9 cellular contexts compared by ENCODE assay signal in the genomic region with DNA sequence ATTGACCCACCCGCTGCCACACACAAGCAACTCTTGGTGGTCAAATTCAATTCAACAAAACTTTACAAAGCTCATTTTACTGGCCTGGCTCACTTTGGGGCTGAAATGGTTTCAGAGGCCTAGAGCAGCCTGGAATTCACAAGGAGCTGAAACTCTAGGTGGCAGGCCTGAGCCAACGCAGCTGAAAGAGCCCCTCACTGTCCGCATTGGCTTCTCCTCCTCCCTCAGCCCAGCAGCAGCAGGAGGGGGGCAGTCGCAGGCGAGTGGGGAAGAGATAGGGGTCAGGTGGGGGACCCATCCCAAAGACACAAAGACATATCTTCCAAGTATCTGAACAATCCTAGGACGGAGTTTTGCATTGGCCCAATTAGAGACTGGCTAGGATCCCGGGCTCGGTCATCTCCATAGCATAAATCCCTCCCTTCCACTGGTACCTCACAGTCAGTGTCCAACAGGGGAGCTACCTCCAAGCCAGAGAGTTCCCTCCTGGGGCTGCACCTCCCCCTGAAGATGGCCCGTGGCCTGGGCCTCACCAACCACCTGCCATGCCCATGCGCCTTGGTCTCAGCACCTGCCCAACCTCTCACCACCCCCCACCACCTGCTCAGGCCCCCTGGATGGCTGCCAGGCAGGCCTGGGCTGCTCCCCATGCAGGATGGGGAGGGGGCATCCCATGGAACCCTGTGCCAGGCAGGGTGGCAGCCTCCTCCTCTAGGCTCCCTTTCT.
A peak's percentile ranks its signal among the peaks of the same experiment; 100 is the strongest.
DNase-seq lines count a peak whose midpoint lies in the region; ATAC-seq and TF ChIP-seq lines count a peak whose summit lies in the region.
"Had no signal": no experiment of that assay in that cellular context is flagged by ENCODE, and none has a peak within 500 bp of the region (broad histone marks: within the 10 kb centered on the region; RNA-seq: fewer than 3 reads in every experiment).

No MANE protein-coding gene starts in this region.

- H3K9me2 ChIP-seq in OCI-LY1 (ENCODE audit: low read depth, low read length), result no peaks in the 10 kb centered on the region
- H3K9me2 ChIP-seq in MM.1S (replicated peaks; ENCODE audit: insufficient read depth, low read length), result no peaks in the 10 kb centered on the region

- no peaks in the 10 kb centered on the region for H3K36me3 ChIP-seq in OCI-LY1 (ENCODE audit: insufficient read depth, low read length)
- H3K36me3 ChIP-seq in gastrocnemius medialis, result no peaks in the 10 kb centered on the region
- no peaks in the 10 kb centered on the region for H3K36me3 ChIP-seq in MM.1S (replicated peaks; ENCODE audit: insufficient read depth, low read length)

- intact Hi-C loops in gastrocnemius medialis (cut with DNase I; ENCODE audit: low total_unique reads), result loop anchor here (10.0 kb wide), 1 partner anchor 109 kb away; a partner anchor contains a TSS

- H2AFZ ChIP-seq in OCI-LY1 (ENCODE audit: low read length), result no peak overlapping the region
- no peak overlapping the region for H2AFZ ChIP-seq in MM.1S (ENCODE audit: low read length)

- H3K79me2 ChIP-seq in OCI-LY1 (ENCODE audit: insufficient read depth, low read length), result no peaks in the 10 kb centered on the region
- H3K79me2 ChIP-seq in MM.1S (ENCODE audit: low read length), result no peaks in the 10 kb centered on the region

- H3F3A ChIP-seq in OCI-LY1 (ENCODE audit: insufficient read depth, low read length) (no peaks in the 10 kb centered on the region), MM.1S (ENCODE audit: insufficient read depth, low read length) (no peaks in the 10 kb centered on the region)

- peak; percentile 66 for DNase-seq in NCI-H345 (lab: John Stamatoyannopoulos, UW)
- no peak for DNase-seq in NCI-H345 treated with DMSO at 0.1 percent for 48 hours (lab: John Stamatoyannopoulos, UW; ENCODE audit: unreplicated experiment)
- peak; percentile 2 for DNase-seq in fibroblast of peridontal ligament (ENCODE audit: extremely low read depth)
- no peak for DNase-seq in gastrocnemius medialis
- no peak for DNase-seq in activated CD4-positive, alpha-beta T cell treated with anti-CD3 and anti-CD28 coated beads for 1 hour
- no peak for DNase-seq in MM.1S
- no peak for DNase-seq in epidermal melanocyte (ENCODE audit: insufficient read length, low spot score)
- DNase-seq: AML-193 had no signal

- H3K9ac ChIP-seq in OCI-LY1 (ENCODE audit: low read length) (no peak overlapping the region), MM.1S (ENCODE audit: low read length) (no peak overlapping the region)

- H3K27ac ChIP-seq in OCI-LY1 (ENCODE audit: low read depth, low read length, poor library complexity, severe bottlenecking) (no peak overlapping the region), gastrocnemius medialis (peak overlapping the region in 3 of 4 donors; percentile 78 to 84 (median 84)), MM.1S (ENCODE audit: low read length) (no peak overlapping the region)

- no peaks in the 10 kb centered on the region for H3K9me3 ChIP-seq in OCI-LY1 (ENCODE audit: low read length)
- no peaks in the 10 kb centered on the region for H3K9me3 ChIP-seq in gastrocnemius medialis
- H3K9me3 ChIP-seq in MM.1S (replicated peaks; ENCODE audit: insufficient read depth, low read length), result no peaks in the 10 kb centered on the region

- no peaks in the 10 kb centered on the region for H4K20me1 ChIP-seq in OCI-LY1 (ENCODE audit: insufficient read depth, low read length)
- no peaks in the 10 kb centered on the region for H4K20me1 ChIP-seq in MM.1S (ENCODE audit: insufficient read depth, low read length)

- H3K4me1 ChIP-seq in OCI-LY1 (ENCODE audit: insufficient read depth, low read length, severe bottlenecking) (no peaks in the 10 kb centered on the region), gastrocnemius medialis (peaks cover 24 to 29% of the 10 kb centered on the region in 2 donors), MM.1S (ENCODE audit: low read length) (peaks cover 3% of the 10 kb centered on the region; the same call in 1 of the 2 replicates)

- in situ Hi-C loops in gastrocnemius medialis (cut with MboI; ENCODE audit: low sequenced_read_pairs in 4 of 4), result no loop called here

- H3K4me3 ChIP-seq in OCI-LY1 (ENCODE audit: low read depth, low read length, poor library complexity, severe bottlenecking) (no peak overlapping the region), gastrocnemius medialis (no peak overlapping the region), MM.1S (ENCODE audit: low read length) (no peak overlapping the region)

- peak; percentile 17; the same call in 1 of the 2 replicates for TF ChIP-seq CTCF in OCI-LY1 (IDR thresholded peaks at IDR 0.05; ENCODE audit: low read length)
- peak in 2 of 5 experiments; percentile 13 to 22 for TF ChIP-seq CTCF in gastrocnemius medialis (IDR thresholded peaks at IDR 0.05 in 4 of 5, conservative IDR thresholded peaks at IDR 0.05 in 1 of 5)
- no peak for TF ChIP-seq CTCF in MM.1S (IDR thresholded peaks at IDR 0.05; ENCODE audit: low read length)

- no peak for TF ChIP-seq POLR2A in gastrocnemius medialis (IDR thresholded peaks at IDR 0.05)

- H3K4me2 ChIP-seq in OCI-LY1 (ENCODE audit: low read length) (no peak overlapping the region), MM.1S (ENCODE audit: low read depth, low read length) (no peak overlapping the region)

- H3K27me3 ChIP-seq in OCI-LY1 (ENCODE audit: insufficient read depth, low read length), result no peaks in the 10 kb centered on the region
- H3K27me3 ChIP-seq in gastrocnemius medialis, result no peaks in the 10 kb centered on the region
- H3K27me3 ChIP-seq in MM.1S (replicated peaks; ENCODE audit: insufficient read depth, low read length), result no peaks in the 10 kb centered on the region

- ATAC-seq in gastrocnemius medialis, result no peak

Comparison
In these comparisons a context has a peak if more than half of its experiments do, and no peak if none do; other contexts are left out.
1. DNase-seq: peak in NCI-H345 (single experiment) and fibroblast of peridontal ligament (single experiment); none in NCI-H345 treated with DMSO at 0.1 percent for 48 hours (single experiment), gastrocnemius medialis (0 of 2), activated CD4-positive, alpha-beta T cell treated with anti-CD3 and anti-CD28 coated beads for 1 hour (single experiment), MM.1S (single experiment) and epidermal melanocyte (single experiment).
2. H3K27ac ChIP-seq: peak in gastrocnemius medialis (3 of 4); none in OCI-LY1 (single experiment) and MM.1S (single experiment).